23 cellular contexts compared by ENCODE assay signal in the genomic region with DNA sequence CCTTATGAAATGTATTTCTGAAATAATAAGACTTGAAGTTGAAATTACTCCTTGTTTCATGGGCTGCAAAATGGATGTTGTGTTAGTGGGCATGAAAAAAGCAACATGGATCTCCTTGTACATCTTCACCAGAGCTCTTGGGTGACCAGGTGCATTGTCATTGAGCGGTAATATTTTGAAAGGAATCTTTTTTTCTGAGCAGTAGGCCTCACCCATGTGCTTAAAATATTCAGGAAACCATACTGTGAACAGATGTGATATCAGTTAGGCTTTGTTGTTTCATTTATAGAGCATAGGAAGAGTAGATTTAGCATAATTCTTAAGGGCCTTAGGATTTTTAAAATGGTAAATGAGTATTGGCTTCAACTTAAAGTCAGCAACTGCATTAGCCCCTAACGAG. TPM values are rescaled to one million over a fixed set of nuclear protein-coding genes. Genes with fewer than 3 reads are reported as not detected.
DNase-seq lines count a peak whose midpoint lies in the region; ATAC-seq and TF ChIP-seq lines count a peak whose summit lies in the region.
"Had no signal": no experiment of that assay in that cellular context is flagged by ENCODE, and none has a peak within 500 bp of the region (broad histone marks: within the 10 kb centered on the region; RNA-seq: fewer than 3 reads in every experiment).

No MANE protein-coding gene starts in this region.

- H3K27me3 ChIP-seq in BLaER1 treated with 17β-estradiol and CSF1 and Interleukin-3, amounts not matched to agents 10 nM and 100 nM, result no peaks in the 10 kb centered on the region
- H3K27me3 ChIP-seq in SU-DHL-6 (ENCODE audit: low read length), result no peaks in the 10 kb centered on the region

- H3F3A ChIP-seq in SU-DHL-6 (ENCODE audit: insufficient read depth), result peaks cover 56% of the 10 kb centered on the region

- POLR2A ChIA-PET in naive thymus-derived CD8-positive, alpha-beta T cell (lab: Charles Lee), result interaction anchor here (0.6 to 2.8 kb wide), 4 partner anchors 9 to 75 kb away, joined by 3 to 10 read pairs (median 4); no protein-coding TSS in a partner anchor

- no peak for TF ChIP-seq POLR2A in lower leg skin (IDR thresholded peaks at IDR 0.05)

- H3K9me2 ChIP-seq in SU-DHL-6 (replicated peaks; ENCODE audit: insufficient read depth, low read length), result no peaks in the 10 kb centered on the region

- peak overlapping the region; percentile 61 to 88 (median 85); a peak in 20 of 22 replicates for H3K4me2 ChIP-seq in BLaER1 treated with 17β-estradiol and CSF1 and Interleukin-3, amounts not matched to agents 10 nM and 100 nM
- peak overlapping the region; percentile 62 for H3K4me2 ChIP-seq in SU-DHL-6 (ENCODE audit: low read depth, low read length, poor library complexity, severe bottlenecking)

- no peaks in the 10 kb centered on the region for H4K20me1 ChIP-seq in BLaER1 treated with 17β-estradiol and CSF1 and Interleukin-3, amounts not matched to agents 10 nM and 100 nM
- no peaks in the 10 kb centered on the region for H4K20me1 ChIP-seq in SU-DHL-6 (ENCODE audit: low read depth, low read length)

- H3K4me3 ChIP-seq in BLaER1 treated with 17β-estradiol and CSF1 and Interleukin-3, amounts not matched to agents 10 nM and 100 nM, result no peak overlapping the region; a peak in 1 of 20 replicates
- H3K4me3 ChIP-seq in SU-DHL-6 (ENCODE audit: insufficient read depth, low read length, poor library complexity, severe bottlenecking) (no peak overlapping the region), lower leg skin (ENCODE audit: low read depth, poor library complexity, severe bottlenecking) (no peak overlapping the region)

- no peak for DNase-seq in naive thymus-derived CD8-positive, alpha-beta T cell
- DNase-seq in immature natural killer cell, result no peak
- DNase-seq in stimulated activated CD4-positive, alpha-beta T cell treated with anti-CD3 and anti-CD28 coated beads, Interleukin-12 subunit alpha, Interleukin-12 subunit beta, amount 100 ng/mL, for 4 hours, result no peak
- no peak for DNase-seq in lower leg skin (ENCODE audit: low spot score in 2 of 2)
- no peak for DNase-seq in foreskin melanocyte
- DNase-seq: Caco-2; GDM1; H7; HFFc6; IMR-90; NCI-H1694 treated with DMSO at 0.1 percent for 48 hours; NK-92 treated with Interleukin-12 subunit alpha and Interleukin-12 subunit beta, amount 100 ng/mL, for 24 hours; OCI-M1; SHP77 treated with DMSO at 0.1 percent for 48 hours had no signal

- H3K9me3 Mint-ChIP-seq in IgD-negative memory B cell (peaks cover 0 to 3% (median 0%) of the 10 kb centered on the region in 3 donors), immature natural killer cell (no peaks in the 10 kb centered on the region)
- H3K9me3 Mint-ChIP-seq in naive thymus-derived CD8-positive, alpha-beta T cell, result no peaks in the 10 kb centered on the region
- H3K9me3 Mint-ChIP-seq: CD14-positive monocyte, HFFc6 had no signal

- no peaks in the 10 kb centered on the region for H3K27me3 Mint-ChIP-seq in IgD-negative memory B cell
- no peaks in the 10 kb centered on the region for H3K27me3 Mint-ChIP-seq in naive thymus-derived CD8-positive, alpha-beta T cell
- H3K27me3 Mint-ChIP-seq in immature natural killer cell (ENCODE audit: low read depth in 3 of 3), result peaks cover 0 to 4% (median 2%) of the 10 kb centered on the region in 3 donors

- TF ChIP-seq CTCF in SU-DHL-6 (IDR thresholded peaks at IDR 0.05; ENCODE audit: insufficient read depth, low read length, poor library complexity, severe bottlenecking) (no peak), lower leg skin (IDR thresholded peaks at IDR 0.05) (no peak)

- H3K36me3 ChIP-seq in BLaER1 treated with 17β-estradiol and CSF1 and Interleukin-3, amounts not matched to agents 10 nM and 100 nM, result no peaks in the 10 kb centered on the region
- no peaks in the 10 kb centered on the region for H3K36me3 ChIP-seq in SU-DHL-6 (ENCODE audit: low read length)

- peak overlapping the region; percentile 21 for H2AFZ ChIP-seq in SU-DHL-6 (ENCODE audit: low read depth, low read length, severe bottlenecking)

- H3K4me3 Mint-ChIP-seq in IgD-negative memory B cell (peak overlapping the region in 3 of 4 donors; percentile 27 to 83 (median 74)), immature natural killer cell (no peak overlapping the region)
- H3K4me3 Mint-ChIP-seq in naive thymus-derived CD8-positive, alpha-beta T cell, result peak overlapping the region in 3 of 10 donors; percentile 3 to 31 (median 24)
- H3K4me3 Mint-ChIP-seq: CD14-positive monocyte, HFFc6 had no signal

- H3K4me1 Mint-ChIP-seq in IgD-negative memory B cell (peaks cover 43 to 59% (median 54%) of the 10 kb centered on the region in 3 donors), immature natural killer cell (no peaks in the 10 kb centered on the region)
- H3K4me1 Mint-ChIP-seq in naive thymus-derived CD8-positive, alpha-beta T cell, result peaks cover 12 to 63% (median 44%) of the 10 kb centered on the region in 4 donors

- ATAC-seq in naive thymus-derived CD8-positive, alpha-beta T cell, result no peak
- ATAC-seq: SK-N-SH treated with all-trans-retinoic acid at 6 μM for 48 hours had no signal

- peak overlapping the region in 2 of 3 donors; percentile 57 to 92 for H3K27ac Mint-ChIP-seq in IgD-negative memory B cell
- peak overlapping the region in 7 of 10 donors; percentile 10 to 88 (median 46) for H3K27ac Mint-ChIP-seq in naive thymus-derived CD8-positive, alpha-beta T cell
- H3K27ac Mint-ChIP-seq in immature natural killer cell, result no peak overlapping the region
- H3K27ac Mint-ChIP-seq: HFFc6 had no signal

- H3K36me3 Mint-ChIP-seq in IgD-negative memory B cell, result no peaks in the 10 kb centered on the region
- no peaks in the 10 kb centered on the region for H3K36me3 Mint-ChIP-seq in naive thymus-derived CD8-positive, alpha-beta T cell
- H3K36me3 Mint-ChIP-seq in immature natural killer cell, result peaks cover 0 to 2% (median 0%) of the 10 kb centered on the region in 3 donors
- H3K36me3 Mint-ChIP-seq: CD14-positive monocyte had no signal

- no peaks in the 10 kb centered on the region for H3K79me2 ChIP-seq in SU-DHL-6 (ENCODE audit: insufficient read depth, low read length)

- peak overlapping the region in 9 of 11 experiments; percentile 71 to 86 (median 82); a peak in 18 of 22 replicates for H3K27ac ChIP-seq in BLaER1 treated with 17β-estradiol and CSF1 and Interleukin-3, amounts not matched to agents 10 nM and 100 nM
- H3K27ac ChIP-seq in SU-DHL-6 (ENCODE audit: low read depth, low read length), result peak overlapping the region; percentile 94

- intact Hi-C loops in lower leg skin (cut with DNase I; ENCODE audit: low total_unique reads), result no loop called here

- H3K9me3 ChIP-seq in BLaER1 treated with 17β-estradiol and CSF1 and Interleukin-3, amounts not matched to agents 10 nM and 100 nM (replicated peaks in 1 of 11), result no peaks in the 10 kb centered on the region
- no peaks in the 10 kb centered on the region for H3K9me3 ChIP-seq in SU-DHL-6 (ENCODE audit: insufficient read depth, low read length)
- H3K9me3 ChIP-seq: Caco-2 had no signal

- peaks cover 50 to 82% (median 77%) of the 10 kb centered on the region in 10 experiments for H3K4me1 ChIP-seq in BLaER1 treated with 17β-estradiol and CSF1 and Interleukin-3, amounts not matched to agents 10 nM and 100 nM
- H3K4me1 ChIP-seq: Caco-2 had no signal

- 51 to 70% methylated on average over 2 of the region's 2 CpGs for WGBS in lower leg skin, 2 donors

- peak overlapping the region in 9 of 11 experiments; percentile 21 to 73 (median 69); a peak in 14 of 22 replicates for H3K9ac ChIP-seq in BLaER1 treated with 17β-estradiol and CSF1 and Interleukin-3, amounts not matched to agents 10 nM and 100 nM
- peak overlapping the region; percentile 52 for H3K9ac ChIP-seq in SU-DHL-6 (ENCODE audit: low read length)

RNA-seq across cellular contexts. Expression of a gene that starts 15.2 kb away (rescaled TPM):
- polyA plus RNA-seq in IgD-negative memory B cell (61.5 TPM), immature natural killer cell (1 to 10 TPM in 1 of 3 donors, under 1 TPM in 2; 0.50 to 2.8 (median 0.72) TPM)
- 10 to 100 TPM; 12.0 to 12.1 TPM for total RNA-seq in naive thymus-derived CD8-positive, alpha-beta T cell
- polyA plus RNA-seq in naive thymus-derived CD8-positive, alpha-beta T cell, result 1 to 10 TPM; 6.0 to 8.6 (median 6.9) TPM
- 1 to 10 TPM in 2 of 4 donors, under 1 TPM in 2; 0.34 to 1.8 (median 1.0) TPM for total RNA-seq in lower leg skin

RNA-seq across cellular contexts. Expression of a gene that starts 15.8 kb away (rescaled TPM):
- polyA plus RNA-seq in IgD-negative memory B cell (0.23 TPM), immature natural killer cell (not detected)
- 10 to 100 TPM; 39.0 to 40.1 TPM for total RNA-seq in naive thymus-derived CD8-positive, alpha-beta T cell
- polyA plus RNA-seq in naive thymus-derived CD8-positive, alpha-beta T cell, result 1 to 10 TPM in 1 of 3 donors, under 1 TPM in 2; 0.09 to 1.1 (median 0.42) TPM
- 10 to 100 TPM in 3 of 4 donors, 1 to 10 TPM in 1; 7.3 to 27.4 (median 11.8) TPM for total RNA-seq in lower leg skin
- polyA plus RNA-seq: CD14-positive monocyte had no signal

RNA-seq across cellular contexts. Expression of a gene that starts 24.5 kb away (rescaled TPM):
- 0.38 TPM for polyA plus RNA-seq in IgD-negative memory B cell
- total RNA-seq in naive thymus-derived CD8-positive, alpha-beta T cell, result 10 to 100 TPM; 37.0 to 39.1 TPM
- polyA plus RNA-seq in naive thymus-derived CD8-positive, alpha-beta T cell, result 1 to 10 TPM; 4.0 to 6.5 (median 5.4) TPM
- polyA plus RNA-seq in immature natural killer cell, result under 1 TPM in 1 of 3 donors, not detected in 2; 0.08 TPM
- total RNA-seq in lower leg skin, result 10 to 100 TPM; 25.3 to 36.1 (median 27.2) TPM
- polyA plus RNA-seq: CD14-positive monocyte had no signal

RNA-seq across cellular contexts. Expression of a gene that starts 26.8 kb away (rescaled TPM):
- polyA plus RNA-seq in IgD-negative memory B cell, result 94.5 TPM
- 10 to 100 TPM; 81.5 to 83.8 TPM for total RNA-seq in naive thymus-derived CD8-positive, alpha-beta T cell
- polyA plus RNA-seq in naive thymus-derived CD8-positive, alpha-beta T cell, result 10 to 100 TPM; 79.1 to 85.4 (median 84.7) TPM
- polyA plus RNA-seq in immature natural killer cell, result 100 to 1,000 TPM; 151 to 240 (median 209) TPM
- under 1 TPM in 2 of 4 donors, not detected in 2; 0.13 to 0.51 TPM for total RNA-seq in lower leg skin
- total RNA-seq: A673, Caco-2, Daoy, H7, IMR-90, NCI-H460, RPMI7951 had no signal
- polyA plus RNA-seq: IMR-90 had no signal

RNA-seq across cellular contexts. Expression of a gene that starts 34.4 kb away (rescaled TPM):
- polyA plus RNA-seq in IgD-negative memory B cell, result 6.3 TPM
- total RNA-seq in naive thymus-derived CD8-positive, alpha-beta T cell, result 100 to 1,000 TPM; 103 to 109 TPM
- polyA plus RNA-seq in naive thymus-derived CD8-positive, alpha-beta T cell, result 1 to 10 TPM; 2.1 to 4.5 (median 2.4) TPM
- polyA plus RNA-seq in immature natural killer cell, result 1 to 10 TPM in 2 of 3 donors, under 1 TPM in 1; 0.71 to 2.9 (median 1.8) TPM
- 10 to 100 TPM; 20.8 to 46.5 (median 25.2) TPM for total RNA-seq in lower leg skin

Comparison
In these comparisons a context has a peak if more than half of its experiments do, and no peak if none do; other contexts are left out.
1. H3K27ac Mint-ChIP-seq: peak in IgD-negative memory B cell (2 of 3) and naive thymus-derived CD8-positive, alpha-beta T cell (7 of 10); none in immature natural killer cell (0 of 6).
2. H3K4me3 Mint-ChIP-seq: peak in IgD-negative memory B cell (3 of 4); none in immature natural killer cell (0 of 5).